ENCODE assay signal across 8 cellular contexts in the genomic region with DNA sequence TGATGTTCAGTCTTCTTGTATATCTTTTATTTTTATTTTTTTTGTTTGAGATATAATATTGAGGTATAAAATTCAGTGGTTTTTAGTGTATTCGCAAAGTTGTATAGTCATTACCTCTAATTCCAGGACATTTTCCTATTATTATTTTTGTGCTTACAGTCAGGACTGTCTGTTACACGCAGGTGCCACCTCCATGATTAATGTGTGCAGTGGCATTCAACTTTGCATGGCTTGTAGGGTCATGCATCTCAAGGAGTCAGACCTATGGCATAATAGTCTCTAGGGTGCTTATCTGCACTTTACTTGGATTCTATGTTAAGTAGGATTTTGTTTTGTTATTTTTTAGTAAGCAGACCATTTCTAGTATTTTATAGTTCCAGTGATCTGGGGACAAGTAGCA. TPM values are rescaled to one million over a fixed set of nuclear protein-coding genes. Genes with fewer than 3 reads are reported as not detected.
DNase-seq lines count a peak whose midpoint lies in the region; ATAC-seq, FAIRE-seq and TF ChIP-seq lines count a peak whose summit lies in the region.

No MANE protein-coding gene starts in this region.

- peak overlapping the region; percentile 76 for H3K4me3 ChIP-seq in SJCRH30
- H3K4me3 ChIP-seq in fibroblast of mammary gland (ENCODE audit: control insufficient read depth, low read depth, low read length) = peak overlapping the region; percentile 87

- H3K36me3 ChIP-seq in SJCRH30 = peaks cover 36% of the 10 kb centered on the region

- FAIRE-seq in GM19239 (lab: Jason Lieb, UNC) = peak; percentile 28

- H3K9me3 ChIP-seq in SJCRH30 (replicated peaks) = no peaks in the 10 kb centered on the region

- no peak for ATAC-seq in GM18870 (IDR thresholded peaks at IDR 0.05; ENCODE audit: unreplicated experiment)
- ATAC-seq in HG02763 (IDR thresholded peaks at IDR 0.05; ENCODE audit: unreplicated experiment) = no peak

- no peak overlapping the region for H3K27ac ChIP-seq in SJCRH30

- peaks cover 9% of the 10 kb centered on the region; the same call in 1 of the 2 replicates for H3K4me1 ChIP-seq in SJCRH30

- TF ChIP-seq CTCF in fibroblast of mammary gland (conservative IDR thresholded peaks at IDR 0.05; ENCODE audit: control insufficient read depth, insufficient read depth, low read depth, low read length) (no peak), GM20000 (IDR thresholded peaks at IDR 0.05; ENCODE audit: extremely low read depth, missing control alignments) (no peak)

- no peaks in the 10 kb centered on the region for H3K27me3 ChIP-seq in SJCRH30

- DNase-seq in GM19239 (ENCODE audit: insufficient read length, low spot score) = no peak
- DNase-seq in SJCRH30 = no peak
- no peak for DNase-seq in fibroblast of mammary gland (ENCODE audit: low read depth)
- DNase-seq in renal cortical epithelial cell (ENCODE audit: low read depth) = peak; percentile 9
- no peak for DNase-seq in ureter (ENCODE audit: low spot score)
- DNase-seq in GM20000 (ENCODE audit: low spot score) = no peak

RNA-seq across cellular contexts. Expression of a gene that starts 1.0 kb away (rescaled TPM):
- 53.0 and 55.2 TPM in 2 replicates for total RNA-seq in SJCRH30 (2014; rRNA removed; shearing (Covaris generic))
- 28.3 and 42.9 TPM in 2 replicates for total RNA-seq in renal cortical epithelial cell
- total RNA-seq in ureter = 42.5 TPM

RNA-seq across cellular contexts. Expression of a gene that starts 56.7 kb away (rescaled TPM):
- total RNA-seq in SJCRH30 (2014; rRNA removed; shearing (Covaris generic)) = 1,193 and 1,203 TPM in 2 replicates
- 664 and 870 TPM in 2 replicates for total RNA-seq in renal cortical epithelial cell
- 1,147 TPM for total RNA-seq in ureter

RNA-seq across cellular contexts. Expression of a gene that starts 58.5 kb away (rescaled TPM):
- total RNA-seq in SJCRH30 (2014; rRNA removed; shearing (Covaris generic)) = not detected in 2 replicates
- total RNA-seq in renal cortical epithelial cell = under 0.01 and 0.15 TPM in 2 replicates
- 75.5 TPM for total RNA-seq in ureter

Comparison
In these comparisons a context has a peak if more than half of its experiments do, and no peak if none do; other contexts are left out.
1. RNA of a gene that starts 58.5 kb away (total RNA-seq): 75.5 TPM in ureter (single experiment); under 0.01 to 0.15 TPM in renal cortical epithelial cell and not detected in SJCRH30; every median in the first group is over 10 times any median in the second.